Comparison of ENCODE assay signal across 22 cellular contexts in genomic region chr9:128568470-128569083, GRCh38. TPM values are rescaled to one million over a fixed set of nuclear protein-coding genes. Genes with fewer than 3 reads are reported as not detected.
DNase-seq lines count a peak whose midpoint lies in the region; ATAC-seq, FAIRE-seq and TF ChIP-seq lines count a peak whose summit lies in the region.
"Had no signal": no experiment of that assay in that cellular context is flagged by ENCODE, and none has a peak within 500 bp of the region (broad histone marks: within the 10 kb centered on the region; RNA-seq: fewer than 3 reads in every experiment).

No MANE protein-coding gene starts in this region.

- POLR2A ChIA-PET in activated CD4-positive, alpha-beta T cell treated with anti-CD3 and anti-CD28 coated beads for 36 hours (lab: Charles Lee), result interaction anchor here (1.0 kb wide), 1 partner anchor 207 kb away, joined by 6 read pairs; no protein-coding TSS in a partner anchor

- H3K27me3 ChIP-seq in bronchial epithelial cell (ENCODE audit: control insufficient read depth, insufficient read depth, low read length), result no peaks in the 10 kb centered on the region
- H3K27me3 ChIP-seq: neutrophil had no signal

- TF ChIP-seq CTCF in bronchial epithelial cell (IDR thresholded peaks at IDR 0.05; ENCODE audit: insufficient read depth, low read length, severe bottlenecking) (no peak), progenitor cell of endocrine pancreas (IDR thresholded peaks at IDR 0.05; ENCODE audit: unreplicated experiment) (no peak)

- intact Hi-C loops in activated CD4-positive, alpha-beta T cell treated with anti-CD3 and anti-CD28 coated beads for 36 hours (cut with DNase I, micrococcal nuclease), result no loop called here
- intact Hi-C loops in activated CD4-positive, alpha-beta T cell treated with anti-CD3 and anti-CD28 coated beads, Interleukin-2, amount 10 ng/mL, durations not matched to agents 24 days and 14 days (cut with micrococcal nuclease), result no loop called here

- peak overlapping the region; percentile 34 for H3K27ac Mint-ChIP-seq in activated CD4-positive, alpha-beta T cell treated with anti-CD3 and anti-CD28 coated beads for 36 hours
- no peak overlapping the region for H3K27ac Mint-ChIP-seq in activated CD4-positive, alpha-beta T cell treated with anti-CD3 and anti-CD28 coated beads, Interleukin-2, amount 10 ng/mL, durations not matched to agents 24 days and 14 days
- H3K27ac Mint-ChIP-seq in progenitor cell of endocrine pancreas, result peak overlapping the region; percentile 64
- H3K27ac Mint-ChIP-seq: mesothelial cell of epicardium; stimulated activated naive CD8-positive, alpha-beta T cell treated with anti-CD3 and anti-CD28 coated beads, Interleukin-15, amount 100 ng/mL, for 72 hours had no signal

- H3K9me3 Mint-ChIP-seq in activated CD4-positive, alpha-beta T cell treated with anti-CD3 and anti-CD28 coated beads for 36 hours (ENCODE audit: low read depth), result no peaks in the 10 kb centered on the region
- H3K9me3 Mint-ChIP-seq in activated CD4-positive, alpha-beta T cell treated with anti-CD3 and anti-CD28 coated beads, Interleukin-2, amount 10 ng/mL, durations not matched to agents 24 days and 14 days, result no peaks in the 10 kb centered on the region
- H3K9me3 Mint-ChIP-seq in progenitor cell of endocrine pancreas (ENCODE audit: low read depth), result no peaks in the 10 kb centered on the region
- H3K9me3 Mint-ChIP-seq: CD4-positive, CD25-positive, alpha-beta regulatory T cell; mesothelial cell of epicardium; stimulated activated naive CD8-positive, alpha-beta T cell treated with anti-CD3 and anti-CD28 coated beads, Interleukin-15, amount 100 ng/mL, for 72 hours had no signal

- H3K4me3 ChIP-seq in bronchial epithelial cell (ENCODE audit: low read depth, low read length), result no peak overlapping the region
- H3K4me3 ChIP-seq: coronary artery had no signal

- no peak overlapping the region for H3K4me3 Mint-ChIP-seq in activated CD4-positive, alpha-beta T cell treated with anti-CD3 and anti-CD28 coated beads for 36 hours
- no peak overlapping the region for H3K4me3 Mint-ChIP-seq in activated CD4-positive, alpha-beta T cell treated with anti-CD3 and anti-CD28 coated beads, Interleukin-2, amount 10 ng/mL, durations not matched to agents 24 days and 14 days
- no peak overlapping the region for H3K4me3 Mint-ChIP-seq in progenitor cell of endocrine pancreas (ENCODE audit: low read depth)
- H3K4me3 Mint-ChIP-seq: CD4-positive, CD25-positive, alpha-beta regulatory T cell; mesothelial cell of epicardium; stimulated activated naive CD8-positive, alpha-beta T cell treated with anti-CD3 and anti-CD28 coated beads, Interleukin-15, amount 100 ng/mL, for 72 hours had no signal

- CTCF ChIA-PET in activated CD4-positive, alpha-beta T cell treated with anti-CD3 and anti-CD28 coated beads for 36 hours (lab: Charles Lee), result interaction anchor here (0.6 to 1.4 kb wide), 4 partner anchors 10 to 381 kb away, joined by 3 to 4 read pairs (median 3); no protein-coding TSS in a partner anchor

- DNase-seq in activated CD4-positive, alpha-beta T cell treated with anti-CD3 and anti-CD28 coated beads for 36 hours, result no peak
- no peak for DNase-seq in activated CD4-positive, alpha-beta T cell treated with anti-CD3 and anti-CD28 coated beads, Interleukin-2, amount 10 ng/mL, durations not matched to agents 24 days and 14 days
- DNase-seq in NCI-H2107 treated with DMSO at 0.1 percent for 48 hours (lab: John Stamatoyannopoulos, UW; ENCODE audit: unreplicated experiment) (peak; percentile 87), bronchial epithelial cell (ENCODE audit: low read depth) (peak; percentile 12), progenitor cell of endocrine pancreas (ENCODE audit: low spot score, unreplicated experiment) (no peak), NCI-H2171 (lab: John Stamatoyannopoulos, UW) (no peak), HuH-7.5 (ENCODE audit: low spot score) (no peak)
- DNase-seq: ACHN; activated CD4-positive, alpha-beta T cell treated with anti-CD3 and anti-CD28 coated beads, Interleukin-2, amount 50 U/mL, for 48 hours; CD4-positive, CD25-positive, alpha-beta regulatory T cell; head of caudate nucleus; KBM-7; kidney; NCI-H1092 treated with DMSO at 0.1 percent for 48 hours; NCI-H524 treated with DMSO at 0.1 percent for 48 hours; stimulated activated naive CD8-positive, alpha-beta T cell treated with anti-CD3 and anti-CD28 coated beads, Interleukin-15, amount 100 ng/mL, for 72 hours had no signal

- H3K36me3 Mint-ChIP-seq in activated CD4-positive, alpha-beta T cell treated with anti-CD3 and anti-CD28 coated beads for 36 hours (ENCODE audit: low read depth), result peaks cover 34% of the 10 kb centered on the region
- H3K36me3 Mint-ChIP-seq in activated CD4-positive, alpha-beta T cell treated with anti-CD3 and anti-CD28 coated beads, Interleukin-2, amount 10 ng/mL, durations not matched to agents 24 days and 14 days (ENCODE audit: low read depth), result peaks cover 54% of the 10 kb centered on the region
- peaks cover 19% of the 10 kb centered on the region for H3K36me3 Mint-ChIP-seq in progenitor cell of endocrine pancreas (ENCODE audit: insufficient read depth)

- peaks cover 13% of the 10 kb centered on the region for H3K36me3 ChIP-seq in bronchial epithelial cell (ENCODE audit: control insufficient read depth, insufficient read depth, low read length)

- H3K27me3 Mint-ChIP-seq in activated CD4-positive, alpha-beta T cell treated with anti-CD3 and anti-CD28 coated beads for 36 hours, result no peaks in the 10 kb centered on the region
- H3K27me3 Mint-ChIP-seq in activated CD4-positive, alpha-beta T cell treated with anti-CD3 and anti-CD28 coated beads, Interleukin-2, amount 10 ng/mL, durations not matched to agents 24 days and 14 days, result no peaks in the 10 kb centered on the region
- no peaks in the 10 kb centered on the region for H3K27me3 Mint-ChIP-seq in progenitor cell of endocrine pancreas
- H3K27me3 Mint-ChIP-seq: CD4-positive, CD25-positive, alpha-beta regulatory T cell; stimulated activated naive CD8-positive, alpha-beta T cell treated with anti-CD3 and anti-CD28 coated beads, Interleukin-15, amount 100 ng/mL, for 72 hours had no signal

- ATAC-seq in activated CD4-positive, alpha-beta T cell treated with anti-CD3 and anti-CD28 coated beads for 36 hours, result peak; percentile 78
- no peak for ATAC-seq in GM18519 (IDR thresholded peaks at IDR 0.05; ENCODE audit: low FRiP score, unreplicated experiment)
- ATAC-seq: Panc1; stimulated activated naive CD8-positive, alpha-beta T cell treated with anti-CD3 and anti-CD28 coated beads, Interleukin-15, amount 100 ng/mL, for 72 hours had no signal

- peaks cover 11% of the 10 kb centered on the region for H3K4me1 Mint-ChIP-seq in activated CD4-positive, alpha-beta T cell treated with anti-CD3 and anti-CD28 coated beads for 36 hours
- peaks cover 16% of the 10 kb centered on the region for H3K4me1 Mint-ChIP-seq in activated CD4-positive, alpha-beta T cell treated with anti-CD3 and anti-CD28 coated beads, Interleukin-2, amount 10 ng/mL, durations not matched to agents 24 days and 14 days
- peaks cover 2% of the 10 kb centered on the region for H3K4me1 Mint-ChIP-seq in progenitor cell of endocrine pancreas (ENCODE audit: low read depth)
- H3K4me1 Mint-ChIP-seq: mesothelial cell of epicardium had no signal

- FAIRE-seq in bronchial epithelial cell (lab: Jason Lieb, UNC), result no peak
- FAIRE-seq: kidney, urothelium cell line had no signal

RNA-seq across cellular contexts. Expression of gene SPTAN1, which starts 16.2 kb away (rescaled TPM):
- 100 to 1,000 TPM; 192 to 269 TPM for total RNA-seq in activated CD4-positive, alpha-beta T cell treated with anti-CD3 and anti-CD28 coated beads for 36 hours
- total RNA-seq in activated CD4-positive, alpha-beta T cell treated with anti-CD3 and anti-CD28 coated beads, Interleukin-2, amount 10 ng/mL, durations not matched to agents 24 days and 14 days, result 240 and 249 TPM in 2 replicates
- total RNA-seq in bronchial epithelial cell (159 and 277 TPM in 2 replicates), progenitor cell of endocrine pancreas (448 and 450 TPM in 2 replicates)

Comparison
In these comparisons a context has a peak if more than half of its experiments do, and no peak if none do; other contexts are left out.
1. DNase-seq: peak in NCI-H2107 treated with DMSO at 0.1 percent for 48 hours (single experiment) and bronchial epithelial cell (single experiment); none in activated CD4-positive, alpha-beta T cell treated with anti-CD3 and anti-CD28 coated beads for 36 hours (single experiment), activated CD4-positive, alpha-beta T cell treated with anti-CD3 and anti-CD28 coated beads, Interleukin-2, amount 10 ng/mL, durations not matched to agents 24 days and 14 days (single experiment), progenitor cell of endocrine pancreas (single experiment), NCI-H2171 (single experiment) and HuH-7.5 (single experiment).